In the genomic region with DNA sequence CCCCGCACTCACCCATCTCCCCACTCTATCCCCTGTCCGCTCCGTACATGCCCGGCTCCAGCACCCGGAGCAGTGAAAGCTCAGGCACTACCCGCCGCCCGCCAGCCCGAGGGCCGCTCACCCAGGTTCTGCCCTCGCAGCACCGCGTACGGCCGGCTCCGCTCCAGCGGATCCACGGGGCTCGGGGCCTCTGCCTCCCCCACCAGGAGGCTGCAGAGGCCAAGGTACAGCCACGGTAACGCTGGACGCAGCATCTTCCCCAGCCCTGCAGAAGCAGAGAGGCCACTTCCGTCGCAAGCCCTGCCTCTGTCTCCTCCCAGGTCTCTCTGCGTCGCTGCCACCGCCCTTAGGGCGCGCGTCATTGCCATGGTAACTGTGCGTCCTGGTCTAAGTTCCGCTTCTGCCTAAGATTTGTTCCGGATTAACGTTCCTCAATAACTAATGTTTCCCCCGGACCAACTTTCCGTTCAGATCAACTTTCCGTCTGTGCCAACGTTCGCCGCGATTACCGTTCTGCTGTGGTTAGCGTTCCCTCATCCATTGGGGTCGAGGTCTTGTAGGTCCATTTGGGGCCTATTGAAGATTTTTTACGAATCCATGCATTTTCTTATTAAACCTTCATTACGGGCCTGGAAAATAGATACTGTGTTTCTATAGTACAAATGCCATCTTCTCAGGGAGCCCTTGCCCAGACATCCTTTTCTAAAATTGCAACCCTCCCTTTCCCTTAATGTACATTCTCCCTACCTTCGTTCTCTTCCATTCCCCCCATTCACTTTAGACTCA, we compare ENCODE assay signal across 1 cellular context.
TF ChIP-seq lines count a peak whose summit lies in the region.

A gene with protein sequence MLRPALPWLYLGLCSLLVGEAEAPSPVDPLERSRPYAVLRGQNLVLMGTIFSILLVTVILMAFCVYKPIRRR (minus strand): TSS at position 281 of the 786 bp plus-strand sequence. CDS start 27 bp downstream, at position 254.

TF ChIP-seq in K562, 482 proteins besides CTCF, POLR2A, EP300 and RAD21 (continued from another document and continues in another):
- TF ChIP-seq, protein P1, sequence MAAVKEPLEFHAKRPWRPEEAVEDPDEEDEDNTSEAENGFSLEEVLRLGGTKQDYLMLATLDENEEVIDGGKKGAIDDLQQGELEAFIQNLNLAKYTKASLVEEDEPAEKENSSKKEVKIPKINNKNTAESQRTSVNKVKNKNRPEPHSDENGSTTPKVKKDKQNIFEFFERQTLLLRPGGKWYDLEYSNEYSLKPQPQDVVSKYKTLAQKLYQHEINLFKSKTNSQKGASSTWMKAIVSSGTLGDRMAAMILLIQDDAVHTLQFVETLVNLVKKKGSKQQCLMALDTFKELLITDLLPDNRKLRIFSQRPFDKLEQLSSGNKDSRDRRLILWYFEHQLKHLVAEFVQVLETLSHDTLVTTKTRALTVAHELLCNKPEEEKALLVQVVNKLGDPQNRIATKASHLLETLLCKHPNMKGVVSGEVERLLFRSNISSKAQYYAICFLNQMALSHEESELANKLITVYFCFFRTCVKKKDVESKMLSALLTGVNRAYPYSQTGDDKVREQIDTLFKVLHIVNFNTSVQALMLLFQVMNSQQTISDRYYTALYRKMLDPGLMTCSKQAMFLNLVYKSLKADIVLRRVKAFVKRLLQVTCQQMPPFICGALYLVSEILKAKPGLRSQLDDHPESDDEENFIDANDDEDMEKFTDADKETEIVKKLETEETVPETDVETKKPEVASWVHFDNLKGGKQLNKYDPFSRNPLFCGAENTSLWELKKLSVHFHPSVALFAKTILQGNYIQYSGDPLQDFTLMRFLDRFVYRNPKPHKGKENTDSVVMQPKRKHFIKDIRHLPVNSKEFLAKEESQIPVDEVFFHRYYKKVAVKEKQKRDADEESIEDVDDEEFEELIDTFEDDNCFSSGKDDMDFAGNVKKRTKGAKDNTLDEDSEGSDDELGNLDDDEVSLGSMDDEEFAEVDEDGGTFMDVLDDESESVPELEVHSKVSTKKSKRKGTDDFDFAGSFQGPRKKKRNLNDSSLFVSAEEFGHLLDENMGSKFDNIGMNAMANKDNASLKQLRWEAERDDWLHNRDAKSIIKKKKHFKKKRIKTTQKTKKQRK (IDR thresholded peaks at IDR 0.05; ENCODE audit: borderline replicate concordance, low read depth, low read length): no peak
- TF ChIP-seq, protein P2, sequence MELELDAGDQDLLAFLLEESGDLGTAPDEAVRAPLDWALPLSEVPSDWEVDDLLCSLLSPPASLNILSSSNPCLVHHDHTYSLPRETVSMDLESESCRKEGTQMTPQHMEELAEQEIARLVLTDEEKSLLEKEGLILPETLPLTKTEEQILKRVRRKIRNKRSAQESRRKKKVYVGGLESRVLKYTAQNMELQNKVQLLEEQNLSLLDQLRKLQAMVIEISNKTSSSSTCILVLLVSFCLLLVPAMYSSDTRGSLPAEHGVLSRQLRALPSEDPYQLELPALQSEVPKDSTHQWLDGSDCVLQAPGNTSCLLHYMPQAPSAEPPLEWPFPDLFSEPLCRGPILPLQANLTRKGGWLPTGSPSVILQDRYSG (tag; conservative IDR thresholded peaks at IDR 0.05; ENCODE audit: low read depth): no peak; the same call in 1 of the 2 replicates
- TF ChIP-seq ARID1B (IDR thresholded peaks at IDR 0.05): peak; percentile 59
- TF ChIP-seq ZNF76 (CRISPR knock-in tag; IDR thresholded peaks at IDR 0.05; ENCODE audit: borderline replicate concordance): no peak
- TF ChIP-seq SIRT6 (IDR thresholded peaks at IDR 0.05; ENCODE audit: low read depth, low read length): no peak
- TF ChIP-seq CREBBP (IDR thresholded peaks at IDR 0.05; ENCODE audit: low read depth, low read length): no peak
- TF ChIP-seq KLF16 (IDR thresholded peaks at IDR 0.05): no peak
- no peak for TF ChIP-seq EWSR1 (IDR thresholded peaks at IDR 0.05; ENCODE audit: borderline replicate concordance, low read depth, partially characterized antibody)
- TF ChIP-seq, protein P3, sequence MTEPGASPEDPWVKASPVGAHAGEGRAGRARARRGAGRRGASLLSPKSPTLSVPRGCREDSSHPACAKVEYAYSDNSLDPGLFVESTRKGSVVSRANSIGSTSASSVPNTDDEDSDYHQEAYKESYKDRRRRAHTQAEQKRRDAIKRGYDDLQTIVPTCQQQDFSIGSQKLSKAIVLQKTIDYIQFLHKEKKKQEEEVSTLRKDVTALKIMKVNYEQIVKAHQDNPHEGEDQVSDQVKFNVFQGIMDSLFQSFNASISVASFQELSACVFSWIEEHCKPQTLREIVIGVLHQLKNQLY (CRISPR knock-in tag; conservative IDR thresholded peaks at IDR 0.05): no peak
- TF ChIP-seq LCOR (CRISPR knock-in tag; IDR thresholded peaks at IDR 0.05): no peak
- TF ChIP-seq, protein P4, sequence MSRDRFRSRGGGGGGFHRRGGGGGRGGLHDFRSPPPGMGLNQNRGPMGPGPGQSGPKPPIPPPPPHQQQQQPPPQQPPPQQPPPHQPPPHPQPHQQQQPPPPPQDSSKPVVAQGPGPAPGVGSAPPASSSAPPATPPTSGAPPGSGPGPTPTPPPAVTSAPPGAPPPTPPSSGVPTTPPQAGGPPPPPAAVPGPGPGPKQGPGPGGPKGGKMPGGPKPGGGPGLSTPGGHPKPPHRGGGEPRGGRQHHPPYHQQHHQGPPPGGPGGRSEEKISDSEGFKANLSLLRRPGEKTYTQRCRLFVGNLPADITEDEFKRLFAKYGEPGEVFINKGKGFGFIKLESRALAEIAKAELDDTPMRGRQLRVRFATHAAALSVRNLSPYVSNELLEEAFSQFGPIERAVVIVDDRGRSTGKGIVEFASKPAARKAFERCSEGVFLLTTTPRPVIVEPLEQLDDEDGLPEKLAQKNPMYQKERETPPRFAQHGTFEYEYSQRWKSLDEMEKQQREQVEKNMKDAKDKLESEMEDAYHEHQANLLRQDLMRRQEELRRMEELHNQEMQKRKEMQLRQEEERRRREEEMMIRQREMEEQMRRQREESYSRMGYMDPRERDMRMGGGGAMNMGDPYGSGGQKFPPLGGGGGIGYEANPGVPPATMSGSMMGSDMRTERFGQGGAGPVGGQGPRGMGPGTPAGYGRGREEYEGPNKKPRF (IDR thresholded peaks at IDR 0.05; ENCODE audit: low read depth, low read length): no peak
- TF ChIP-seq POU5F1 (IDR thresholded peaks at IDR 0.05; ENCODE audit: borderline replicate concordance, low read depth, low read length, partially characterized antibody): no peak
- TF ChIP-seq, protein P5, sequence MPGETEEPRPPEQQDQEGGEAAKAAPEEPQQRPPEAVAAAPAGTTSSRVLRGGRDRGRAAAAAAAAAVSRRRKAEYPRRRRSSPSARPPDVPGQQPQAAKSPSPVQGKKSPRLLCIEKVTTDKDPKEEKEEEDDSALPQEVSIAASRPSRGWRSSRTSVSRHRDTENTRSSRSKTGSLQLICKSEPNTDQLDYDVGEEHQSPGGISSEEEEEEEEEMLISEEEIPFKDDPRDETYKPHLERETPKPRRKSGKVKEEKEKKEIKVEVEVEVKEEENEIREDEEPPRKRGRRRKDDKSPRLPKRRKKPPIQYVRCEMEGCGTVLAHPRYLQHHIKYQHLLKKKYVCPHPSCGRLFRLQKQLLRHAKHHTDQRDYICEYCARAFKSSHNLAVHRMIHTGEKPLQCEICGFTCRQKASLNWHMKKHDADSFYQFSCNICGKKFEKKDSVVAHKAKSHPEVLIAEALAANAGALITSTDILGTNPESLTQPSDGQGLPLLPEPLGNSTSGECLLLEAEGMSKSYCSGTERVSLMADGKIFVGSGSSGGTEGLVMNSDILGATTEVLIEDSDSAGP (CRISPR knock-in tag; IDR thresholded peaks at IDR 0.05): peak; percentile 66; the same call in 1 of the 2 replicates
- TF ChIP-seq, protein P6, sequence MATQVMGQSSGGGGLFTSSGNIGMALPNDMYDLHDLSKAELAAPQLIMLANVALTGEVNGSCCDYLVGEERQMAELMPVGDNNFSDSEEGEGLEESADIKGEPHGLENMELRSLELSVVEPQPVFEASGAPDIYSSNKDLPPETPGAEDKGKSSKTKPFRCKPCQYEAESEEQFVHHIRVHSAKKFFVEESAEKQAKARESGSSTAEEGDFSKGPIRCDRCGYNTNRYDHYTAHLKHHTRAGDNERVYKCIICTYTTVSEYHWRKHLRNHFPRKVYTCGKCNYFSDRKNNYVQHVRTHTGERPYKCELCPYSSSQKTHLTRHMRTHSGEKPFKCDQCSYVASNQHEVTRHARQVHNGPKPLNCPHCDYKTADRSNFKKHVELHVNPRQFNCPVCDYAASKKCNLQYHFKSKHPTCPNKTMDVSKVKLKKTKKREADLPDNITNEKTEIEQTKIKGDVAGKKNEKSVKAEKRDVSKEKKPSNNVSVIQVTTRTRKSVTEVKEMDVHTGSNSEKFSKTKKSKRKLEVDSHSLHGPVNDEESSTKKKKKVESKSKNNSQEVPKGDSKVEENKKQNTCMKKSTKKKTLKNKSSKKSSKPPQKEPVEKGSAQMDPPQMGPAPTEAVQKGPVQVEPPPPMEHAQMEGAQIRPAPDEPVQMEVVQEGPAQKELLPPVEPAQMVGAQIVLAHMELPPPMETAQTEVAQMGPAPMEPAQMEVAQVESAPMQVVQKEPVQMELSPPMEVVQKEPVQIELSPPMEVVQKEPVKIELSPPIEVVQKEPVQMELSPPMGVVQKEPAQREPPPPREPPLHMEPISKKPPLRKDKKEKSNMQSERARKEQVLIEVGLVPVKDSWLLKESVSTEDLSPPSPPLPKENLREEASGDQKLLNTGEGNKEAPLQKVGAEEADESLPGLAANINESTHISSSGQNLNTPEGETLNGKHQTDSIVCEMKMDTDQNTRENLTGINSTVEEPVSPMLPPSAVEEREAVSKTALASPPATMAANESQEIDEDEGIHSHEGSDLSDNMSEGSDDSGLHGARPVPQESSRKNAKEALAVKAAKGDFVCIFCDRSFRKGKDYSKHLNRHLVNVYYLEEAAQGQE (CRISPR knock-in tag; IDR thresholded peaks at IDR 0.05; ENCODE audit: low read depth): 0 out of 2 replicates have a peak, but pooled peaks have one; percentile 52
- no peak for TF ChIP-seq PCBP2 (IDR thresholded peaks at IDR 0.05; ENCODE audit: low read depth, low read length, poor library complexity, severe bottlenecking)
- no peak for TF ChIP-seq ZNF551 (CRISPR knock-in tag; IDR thresholded peaks at IDR 0.05)
- TF ChIP-seq FIP1L1 (IDR thresholded peaks at IDR 0.05; ENCODE audit: low read depth, low read length, poor library complexity, severe bottlenecking): no peak
- peak; percentile 87 for TF ChIP-seq TOE1 (IDR thresholded peaks at IDR 0.05; ENCODE audit: borderline replicate concordance)
- TF ChIP-seq TOE1 (CRISPR knock-in tag; IDR thresholded peaks at IDR 0.05; ENCODE audit: borderline replicate concordance, low read depth): no peak
- peak; percentile 81 for TF ChIP-seq NFRKB (IDR thresholded peaks at IDR 0.05; ENCODE audit: low read depth)
- peak; percentile 45; the same call in 1 of the 2 replicates for TF ChIP-seq ZNF143 (CRISPR knock-in tag; IDR thresholded peaks at IDR 0.05)
- no peak for TF ChIP-seq HIVEP1 (CRISPR knock-in tag; IDR thresholded peaks at IDR 0.05)
- TF ChIP-seq YBX1 (IDR thresholded peaks at IDR 0.05): no peak
- TF ChIP-seq MCM7 (IDR thresholded peaks at IDR 0.05): no peak
- TF ChIP-seq PPARD (CRISPR knock-in tag; IDR thresholded peaks at IDR 0.05): no peak
- TF ChIP-seq, protein P7, sequence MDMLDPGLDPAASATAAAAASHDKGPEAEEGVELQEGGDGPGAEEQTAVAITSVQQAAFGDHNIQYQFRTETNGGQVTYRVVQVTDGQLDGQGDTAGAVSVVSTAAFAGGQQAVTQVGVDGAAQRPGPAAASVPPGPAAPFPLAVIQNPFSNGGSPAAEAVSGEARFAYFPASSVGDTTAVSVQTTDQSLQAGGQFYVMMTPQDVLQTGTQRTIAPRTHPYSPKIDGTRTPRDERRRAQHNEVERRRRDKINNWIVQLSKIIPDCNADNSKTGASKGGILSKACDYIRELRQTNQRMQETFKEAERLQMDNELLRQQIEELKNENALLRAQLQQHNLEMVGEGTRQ (CRISPR knock-in tag; IDR thresholded peaks at IDR 0.05): no peak
- TF ChIP-seq ZNF212 (CRISPR knock-in tag; IDR thresholded peaks at IDR 0.05): no peak
- no peak for TF ChIP-seq HDGF (IDR thresholded peaks at IDR 0.05)
- TF ChIP-seq MTA2 (IDR thresholded peaks at IDR 0.05; ENCODE audit: low read depth): peak; percentile 62
- TF ChIP-seq ZNF282 (CRISPR knock-in tag; IDR thresholded peaks at IDR 0.05): no peak
- TF ChIP-seq SMARCA4 (IDR thresholded peaks at IDR 0.05): 0 out of 2 replicates have a peak, but pooled peaks have one; percentile 48
- TF ChIP-seq GTF2E2 (tag; IDR thresholded peaks at IDR 0.05): no peak; the same call in 1 of the 2 replicates
- no peak for TF ChIP-seq ZNF165 (CRISPR knock-in tag; IDR thresholded peaks at IDR 0.05; ENCODE audit: borderline replicate concordance)
- TF ChIP-seq, protein P8, sequence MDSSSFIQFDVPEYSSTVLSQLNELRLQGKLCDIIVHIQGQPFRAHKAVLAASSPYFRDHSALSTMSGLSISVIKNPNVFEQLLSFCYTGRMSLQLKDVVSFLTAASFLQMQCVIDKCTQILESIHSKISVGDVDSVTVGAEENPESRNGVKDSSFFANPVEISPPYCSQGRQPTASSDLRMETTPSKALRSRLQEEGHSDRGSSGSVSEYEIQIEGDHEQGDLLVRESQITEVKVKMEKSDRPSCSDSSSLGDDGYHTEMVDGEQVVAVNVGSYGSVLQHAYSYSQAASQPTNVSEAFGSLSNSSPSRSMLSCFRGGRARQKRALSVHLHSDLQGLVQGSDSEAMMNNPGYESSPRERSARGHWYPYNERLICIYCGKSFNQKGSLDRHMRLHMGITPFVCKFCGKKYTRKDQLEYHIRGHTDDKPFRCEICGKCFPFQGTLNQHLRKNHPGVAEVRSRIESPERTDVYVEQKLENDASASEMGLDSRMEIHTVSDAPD (CRISPR knock-in tag; IDR thresholded peaks at IDR 0.05): no peak
- TF ChIP-seq NR2C2 (CRISPR knock-in tag; IDR thresholded peaks at IDR 0.05): peak; percentile 95
- peak; percentile 99 for TF ChIP-seq NR2C2 (tag; IDR thresholded peaks at IDR 0.05)
- TF ChIP-seq RB1 (IDR thresholded peaks at IDR 0.05; ENCODE audit: low read depth): peak; percentile 74
- TF ChIP-seq, protein P9, sequence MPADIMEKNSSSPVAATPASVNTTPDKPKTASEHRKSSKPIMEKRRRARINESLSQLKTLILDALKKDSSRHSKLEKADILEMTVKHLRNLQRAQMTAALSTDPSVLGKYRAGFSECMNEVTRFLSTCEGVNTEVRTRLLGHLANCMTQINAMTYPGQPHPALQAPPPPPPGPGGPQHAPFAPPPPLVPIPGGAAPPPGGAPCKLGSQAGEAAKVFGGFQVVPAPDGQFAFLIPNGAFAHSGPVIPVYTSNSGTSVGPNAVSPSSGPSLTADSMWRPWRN (IDR thresholded peaks at IDR 0.05; ENCODE audit: low read depth): no peak
- TF ChIP-seq CBX5 (IDR thresholded peaks at IDR 0.05; ENCODE audit: borderline replicate concordance, low read depth): no peak
- TF ChIP-seq XRCC4 (IDR thresholded peaks at IDR 0.05; ENCODE audit: extremely low read depth, insufficient read depth, insufficient read length): no peak
- TF ChIP-seq PHF8 (IDR thresholded peaks at IDR 0.05; ENCODE audit: borderline replicate concordance, low read length): peak; percentile 71; the same call in 1 of the 2 replicates
- 0 out of 2 replicates have a peak, but pooled peaks have one; percentile 32 for TF ChIP-seq KLF13 (tag; IDR thresholded peaks at IDR 0.05; ENCODE audit: borderline replicate concordance, low read depth)
- peak; percentile 73 for TF ChIP-seq POLR2B (IDR thresholded peaks at IDR 0.05; ENCODE audit: low read depth, partially characterized antibody)
